In the genomic region with DNA sequence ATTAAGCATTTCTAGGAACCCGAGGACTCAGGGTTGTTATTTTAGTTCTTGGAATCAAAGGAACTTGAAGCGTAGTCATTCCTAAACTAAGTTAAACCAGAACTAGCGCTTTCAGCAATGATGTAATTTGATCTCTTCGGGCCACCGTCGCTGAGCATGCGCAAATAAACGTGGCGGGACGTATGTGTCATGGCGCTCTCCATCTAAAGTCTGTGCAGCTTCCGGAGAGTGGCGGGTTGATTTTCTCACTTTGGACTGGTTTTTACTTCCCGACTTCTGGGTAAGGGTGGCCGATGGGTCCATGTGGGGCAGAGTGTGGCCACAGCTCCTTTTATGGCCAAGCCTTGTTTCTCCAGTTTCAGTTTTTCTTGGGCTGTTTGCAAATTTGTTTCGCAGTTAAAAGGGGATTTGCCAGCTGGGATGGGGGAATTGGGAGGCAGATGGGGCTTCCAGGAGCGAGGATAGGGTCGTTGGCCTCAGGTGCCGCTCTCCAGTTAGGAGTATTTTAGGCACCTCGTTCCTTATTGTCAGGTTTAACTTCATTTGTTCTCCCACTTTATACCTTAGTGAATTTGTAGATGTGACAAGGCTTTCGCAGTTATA, we compare ENCODE assay signal across 1 cellular context.
TF ChIP-seq lines count a peak whose summit lies in the region.

Gene CDKAL1, plus strand, starts transcription at position 163 of the 603 bp plus-strand sequence. CDS start 11,894 bp downstream, outside the sequence.

TF ChIP-seq in HepG2, 621 proteins besides CTCF, POLR2A, EP300 and RAD21 (continued from another document and continues in another):
- TF ChIP-seq ZNF251 (CRISPR knock-in tag; IDR thresholded peaks at IDR 0.05) (no peak), GFI1 (CRISPR knock-in tag; IDR thresholded peaks at IDR 0.05; ENCODE audit: borderline replicate concordance) (no peak), ZNF616 (CRISPR knock-in tag; IDR thresholded peaks at IDR 0.05; ENCODE audit: low read depth) (0 out of 2 replicates have a peak, but pooled peaks have one; percentile 46), ZNF549 (CRISPR knock-in tag; IDR thresholded peaks at IDR 0.05) (no peak), ZNF749 (CRISPR knock-in tag; IDR thresholded peaks at IDR 0.05; ENCODE audit: borderline replicate concordance) (no peak), ZNF850 (CRISPR knock-in tag; conservative IDR thresholded peaks at IDR 0.05) (no peak), RORA (CRISPR knock-in tag; IDR thresholded peaks at IDR 0.05) (no peak), SKI (IDR thresholded peaks at IDR 0.05; ENCODE audit: partially characterized antibody) (peak; percentile 76), ZNF660 (CRISPR knock-in tag; IDR thresholded peaks at IDR 0.05; ENCODE audit: borderline replicate concordance, low read depth) (no peak), PREB (CRISPR knock-in tag; IDR thresholded peaks at IDR 0.05) (no peak), CHCHD3 (CRISPR knock-in tag; IDR thresholded peaks at IDR 0.05) (no peak), GATAD1 (CRISPR knock-in tag; IDR thresholded peaks at IDR 0.05) (peak; percentile 100), SALL2 (CRISPR knock-in tag; IDR thresholded peaks at IDR 0.05) (peak; percentile 72; the same call in 1 of the 2 replicates), PTBP1 (IDR thresholded peaks at IDR 0.05; ENCODE audit: low read depth, low read length, poor library complexity, severe bottlenecking) (no peak), ZFP36 (IDR thresholded peaks at IDR 0.05; ENCODE audit: borderline replicate concordance, low read depth, low read length, partially characterized antibody) (no peak), PHB2 (IDR thresholded peaks at IDR 0.05; ENCODE audit: partially characterized antibody) (no peak), ZNF713 (CRISPR knock-in tag; IDR thresholded peaks at IDR 0.05) (no peak), ZNF556 (CRISPR knock-in tag; IDR thresholded peaks at IDR 0.05; ENCODE audit: borderline replicate concordance) (peak; percentile 56; the same call in 1 of the 2 replicates), ZNF335 (CRISPR knock-in tag; IDR thresholded peaks at IDR 0.05) (peak; percentile 61; the same call in 1 of the 2 replicates), ZNF652 (CRISPR knock-in tag; IDR thresholded peaks at IDR 0.05; ENCODE audit: borderline replicate concordance, low read depth) (no peak; the same call in 1 of the 2 replicates), ETV5 (CRISPR knock-in tag; IDR thresholded peaks at IDR 0.05; ENCODE audit: borderline replicate concordance) (peak; percentile 88), LRRFIP1 (CRISPR knock-in tag; conservative IDR thresholded peaks at IDR 0.05) (no peak), ASH2L (IDR thresholded peaks at IDR 0.05; ENCODE audit: insufficient read length, low read depth, low read length) (peak; percentile 98), ZBTB1 (CRISPR knock-in tag; IDR thresholded peaks at IDR 0.05; ENCODE audit: borderline replicate concordance) (no peak), HNF4G (IDR thresholded peaks at IDR 0.05; ENCODE audit: borderline replicate concordance, low read depth, low read length) (0 out of 2 replicates have a peak, but pooled peaks have one; percentile 12), HNF4G (CRISPR knock-in tag; IDR thresholded peaks at IDR 0.05; ENCODE audit: borderline replicate concordance, low read depth) (no peak), KAT7 (CRISPR knock-in tag; IDR thresholded peaks at IDR 0.05; ENCODE audit: borderline replicate concordance) (peak; percentile 69; the same call in 1 of the 2 replicates), PCBP1 (IDR thresholded peaks at IDR 0.05; ENCODE audit: borderline replicate concordance, low read depth, low read length) (no peak), ZNF12 (CRISPR knock-in tag; IDR thresholded peaks at IDR 0.05) (peak; percentile 36; the same call in 1 of the 2 replicates), ZNF225 (CRISPR knock-in tag; IDR thresholded peaks at IDR 0.05) (no peak), NFIC (IDR thresholded peaks at IDR 0.05; ENCODE audit: low read length) (0 out of 2 replicates have a peak, but pooled peaks have one; percentile 40), ZNF792 (CRISPR knock-in tag; IDR thresholded peaks at IDR 0.05) (peak; percentile 83)
- TF ChIP-seq, protein P1, sequence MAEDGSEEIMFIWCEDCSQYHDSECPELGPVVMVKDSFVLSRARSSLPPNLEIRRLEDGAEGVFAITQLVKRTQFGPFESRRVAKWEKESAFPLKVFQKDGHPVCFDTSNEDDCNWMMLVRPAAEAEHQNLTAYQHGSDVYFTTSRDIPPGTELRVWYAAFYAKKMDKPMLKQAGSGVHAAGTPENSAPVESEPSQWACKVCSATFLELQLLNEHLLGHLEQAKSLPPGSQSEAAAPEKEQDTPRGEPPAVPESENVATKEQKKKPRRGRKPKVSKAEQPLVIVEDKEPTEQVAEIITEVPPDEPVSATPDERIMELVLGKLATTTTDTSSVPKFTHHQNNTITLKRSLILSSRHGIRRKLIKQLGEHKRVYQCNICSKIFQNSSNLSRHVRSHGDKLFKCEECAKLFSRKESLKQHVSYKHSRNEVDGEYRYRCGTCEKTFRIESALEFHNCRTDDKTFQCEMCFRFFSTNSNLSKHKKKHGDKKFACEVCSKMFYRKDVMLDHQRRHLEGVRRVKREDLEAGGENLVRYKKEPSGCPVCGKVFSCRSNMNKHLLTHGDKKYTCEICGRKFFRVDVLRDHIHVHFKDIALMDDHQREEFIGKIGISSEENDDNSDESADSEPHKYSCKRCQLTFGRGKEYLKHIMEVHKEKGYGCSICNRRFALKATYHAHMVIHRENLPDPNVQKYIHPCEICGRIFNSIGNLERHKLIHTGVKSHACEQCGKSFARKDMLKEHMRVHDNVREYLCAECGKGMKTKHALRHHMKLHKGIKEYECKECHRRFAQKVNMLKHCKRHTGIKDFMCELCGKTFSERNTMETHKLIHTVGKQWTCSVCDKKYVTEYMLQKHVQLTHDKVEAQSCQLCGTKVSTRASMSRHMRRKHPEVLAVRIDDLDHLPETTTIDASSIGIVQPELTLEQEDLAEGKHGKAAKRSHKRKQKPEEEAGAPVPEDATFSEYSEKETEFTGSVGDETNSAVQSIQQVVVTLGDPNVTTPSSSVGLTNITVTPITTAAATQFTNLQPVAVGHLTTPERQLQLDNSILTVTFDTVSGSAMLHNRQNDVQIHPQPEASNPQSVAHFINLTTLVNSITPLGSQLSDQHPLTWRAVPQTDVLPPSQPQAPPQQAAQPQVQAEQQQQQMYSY (CRISPR knock-in tag; IDR thresholded peaks at IDR 0.05), result no peak
- TF ChIP-seq, protein P2, sequence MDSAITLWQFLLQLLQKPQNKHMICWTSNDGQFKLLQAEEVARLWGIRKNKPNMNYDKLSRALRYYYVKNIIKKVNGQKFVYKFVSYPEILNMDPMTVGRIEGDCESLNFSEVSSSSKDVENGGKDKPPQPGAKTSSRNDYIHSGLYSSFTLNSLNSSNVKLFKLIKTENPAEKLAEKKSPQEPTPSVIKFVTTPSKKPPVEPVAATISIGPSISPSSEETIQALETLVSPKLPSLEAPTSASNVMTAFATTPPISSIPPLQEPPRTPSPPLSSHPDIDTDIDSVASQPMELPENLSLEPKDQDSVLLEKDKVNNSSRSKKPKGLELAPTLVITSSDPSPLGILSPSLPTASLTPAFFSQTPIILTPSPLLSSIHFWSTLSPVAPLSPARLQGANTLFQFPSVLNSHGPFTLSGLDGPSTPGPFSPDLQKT (CRISPR knock-in tag; IDR thresholded peaks at IDR 0.05; ENCODE audit: borderline replicate concordance), result no peak
- TF ChIP-seq, protein P3, sequence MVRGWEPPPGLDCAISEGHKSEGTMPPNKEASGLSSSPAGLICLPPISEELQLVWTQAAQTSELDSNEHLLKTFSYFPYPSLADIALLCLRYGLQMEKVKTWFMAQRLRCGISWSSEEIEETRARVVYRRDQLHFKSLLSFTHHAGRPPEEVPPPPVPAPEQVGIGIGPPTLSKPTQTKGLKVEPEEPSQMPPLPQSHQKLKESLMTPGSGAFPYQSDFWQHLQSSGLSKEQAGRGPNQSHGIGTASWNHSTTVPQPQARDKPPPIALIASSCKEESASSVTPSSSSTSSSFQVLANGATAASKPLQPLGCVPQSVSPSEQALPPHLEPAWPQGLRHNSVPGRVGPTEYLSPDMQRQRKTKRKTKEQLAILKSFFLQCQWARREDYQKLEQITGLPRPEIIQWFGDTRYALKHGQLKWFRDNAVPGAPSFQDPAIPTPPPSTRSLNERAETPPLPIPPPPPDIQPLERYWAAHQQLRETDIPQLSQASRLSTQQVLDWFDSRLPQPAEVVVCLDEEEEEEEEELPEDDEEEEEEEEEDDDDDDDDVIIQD (CRISPR knock-in tag; IDR thresholded peaks at IDR 0.05; ENCODE audit: low read depth), result peak; percentile 72; the same call in 1 of the 2 replicates
- TF ChIP-seq, protein P4, sequence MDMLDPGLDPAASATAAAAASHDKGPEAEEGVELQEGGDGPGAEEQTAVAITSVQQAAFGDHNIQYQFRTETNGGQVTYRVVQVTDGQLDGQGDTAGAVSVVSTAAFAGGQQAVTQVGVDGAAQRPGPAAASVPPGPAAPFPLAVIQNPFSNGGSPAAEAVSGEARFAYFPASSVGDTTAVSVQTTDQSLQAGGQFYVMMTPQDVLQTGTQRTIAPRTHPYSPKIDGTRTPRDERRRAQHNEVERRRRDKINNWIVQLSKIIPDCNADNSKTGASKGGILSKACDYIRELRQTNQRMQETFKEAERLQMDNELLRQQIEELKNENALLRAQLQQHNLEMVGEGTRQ (IDR thresholded peaks at IDR 0.05; ENCODE audit: low read depth, low read length), result no peak
- TF ChIP-seq, protein P4 (CRISPR knock-in tag; IDR thresholded peaks at IDR 0.05; ENCODE audit: borderline replicate concordance), result no peak
- TF ChIP-seq, protein P5, sequence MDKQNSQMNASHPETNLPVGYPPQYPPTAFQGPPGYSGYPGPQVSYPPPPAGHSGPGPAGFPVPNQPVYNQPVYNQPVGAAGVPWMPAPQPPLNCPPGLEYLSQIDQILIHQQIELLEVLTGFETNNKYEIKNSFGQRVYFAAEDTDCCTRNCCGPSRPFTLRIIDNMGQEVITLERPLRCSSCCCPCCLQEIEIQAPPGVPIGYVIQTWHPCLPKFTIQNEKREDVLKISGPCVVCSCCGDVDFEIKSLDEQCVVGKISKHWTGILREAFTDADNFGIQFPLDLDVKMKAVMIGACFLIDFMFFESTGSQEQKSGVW (CRISPR knock-in tag; IDR thresholded peaks at IDR 0.05; ENCODE audit: borderline replicate concordance), result no peak
- TF ChIP-seq, protein P6, sequence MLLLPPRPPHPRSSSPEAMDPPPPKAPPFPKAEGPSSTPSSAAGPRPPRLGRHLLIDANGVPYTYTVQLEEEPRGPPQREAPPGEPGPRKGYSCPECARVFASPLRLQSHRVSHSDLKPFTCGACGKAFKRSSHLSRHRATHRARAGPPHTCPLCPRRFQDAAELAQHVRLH (CRISPR knock-in tag; IDR thresholded peaks at IDR 0.05; ENCODE audit: borderline replicate concordance, low read depth), result peak; percentile 35; the same call in 1 of the 2 replicates
- TF ChIP-seq, protein P7, sequence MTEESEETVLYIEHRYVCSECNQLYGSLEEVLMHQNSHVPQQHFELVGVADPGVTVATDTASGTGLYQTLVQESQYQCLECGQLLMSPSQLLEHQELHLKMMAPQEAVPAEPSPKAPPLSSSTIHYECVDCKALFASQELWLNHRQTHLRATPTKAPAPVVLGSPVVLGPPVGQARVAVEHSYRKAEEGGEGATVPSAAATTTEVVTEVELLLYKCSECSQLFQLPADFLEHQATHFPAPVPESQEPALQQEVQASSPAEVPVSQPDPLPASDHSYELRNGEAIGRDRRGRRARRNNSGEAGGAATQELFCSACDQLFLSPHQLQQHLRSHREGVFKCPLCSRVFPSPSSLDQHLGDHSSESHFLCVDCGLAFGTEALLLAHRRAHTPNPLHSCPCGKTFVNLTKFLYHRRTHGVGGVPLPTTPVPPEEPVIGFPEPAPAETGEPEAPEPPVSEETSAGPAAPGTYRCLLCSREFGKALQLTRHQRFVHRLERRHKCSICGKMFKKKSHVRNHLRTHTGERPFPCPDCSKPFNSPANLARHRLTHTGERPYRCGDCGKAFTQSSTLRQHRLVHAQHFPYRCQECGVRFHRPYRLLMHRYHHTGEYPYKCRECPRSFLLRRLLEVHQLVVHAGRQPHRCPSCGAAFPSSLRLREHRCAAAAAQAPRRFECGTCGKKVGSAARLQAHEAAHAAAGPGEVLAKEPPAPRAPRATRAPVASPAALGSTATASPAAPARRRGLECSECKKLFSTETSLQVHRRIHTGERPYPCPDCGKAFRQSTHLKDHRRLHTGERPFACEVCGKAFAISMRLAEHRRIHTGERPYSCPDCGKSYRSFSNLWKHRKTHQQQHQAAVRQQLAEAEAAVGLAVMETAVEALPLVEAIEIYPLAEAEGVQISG (CRISPR knock-in tag; IDR thresholded peaks at IDR 0.05), result peak; percentile 86
- TF ChIP-seq, protein P8, sequence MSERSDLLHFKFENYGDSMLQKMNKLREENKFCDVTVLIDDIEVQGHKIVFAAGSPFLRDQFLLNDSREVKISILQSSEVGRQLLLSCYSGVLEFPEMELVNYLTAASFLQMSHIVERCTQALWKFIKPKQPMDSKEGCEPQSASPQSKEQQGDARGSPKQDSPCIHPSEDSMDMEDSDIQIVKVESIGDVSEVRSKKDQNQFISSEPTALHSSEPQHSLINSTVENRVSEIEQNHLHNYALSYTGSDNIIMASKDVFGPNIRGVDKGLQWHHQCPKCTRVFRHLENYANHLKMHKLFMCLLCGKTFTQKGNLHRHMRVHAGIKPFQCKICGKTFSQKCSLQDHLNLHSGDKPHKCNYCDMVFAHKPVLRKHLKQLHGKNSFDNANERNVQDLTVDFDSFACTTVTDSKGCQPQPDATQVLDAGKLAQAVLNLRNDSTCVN (CRISPR knock-in tag; IDR thresholded peaks at IDR 0.05; ENCODE audit: borderline replicate concordance), result 0 out of 2 replicates have a peak, but pooled peaks have one; percentile 19
